Comparison of ENCODE assay signal across 9 cellular contexts in the genomic region with DNA sequence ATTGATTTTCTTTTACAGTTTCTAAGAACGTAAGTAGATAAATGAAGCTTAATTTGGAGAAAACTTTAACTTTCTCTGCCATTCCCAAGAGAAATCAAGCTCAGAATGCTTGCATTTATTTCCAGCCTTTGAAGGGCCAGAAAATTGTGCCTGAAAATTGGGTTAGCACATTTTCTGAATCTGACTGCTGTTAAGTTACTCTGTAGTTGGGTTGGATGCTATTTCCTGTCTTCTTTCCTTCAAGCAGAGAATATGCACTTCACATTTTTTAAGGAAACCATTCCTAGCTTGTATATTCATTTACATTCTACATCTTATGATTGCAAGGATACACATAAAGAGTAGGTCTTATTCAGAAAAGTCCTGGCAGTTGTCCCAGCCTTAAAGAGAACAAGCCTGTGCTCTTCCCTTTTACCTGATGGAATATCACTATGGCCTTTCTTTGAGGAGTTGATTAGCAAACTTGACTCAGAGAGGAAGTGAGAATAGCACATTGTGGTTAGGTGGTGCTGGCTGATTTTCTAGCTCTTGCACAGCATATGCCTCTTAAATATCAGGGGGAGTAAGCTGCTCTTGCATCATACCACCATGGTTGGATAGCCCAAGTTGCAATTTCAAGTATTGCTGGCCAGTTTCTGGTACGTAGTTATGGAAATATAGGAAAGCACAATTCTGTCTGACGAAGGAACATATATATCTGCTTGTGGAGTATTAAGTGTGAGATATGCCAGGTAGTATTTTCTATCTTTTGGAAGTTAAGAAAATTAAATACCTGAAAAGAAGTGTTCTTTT.
A peak's percentile ranks its signal among the peaks of the same experiment; 100 is the strongest.
DNase-seq lines count a peak whose midpoint lies in the region; ATAC-seq and TF ChIP-seq lines count a peak whose summit lies in the region.
"Had no signal": no experiment of that assay in that cellular context is flagged by ENCODE, and none has a peak within 500 bp of the region (broad histone marks: within the 10 kb centered on the region; RNA-seq: fewer than 3 reads in every experiment).

No MANE protein-coding gene starts in this region.

- no peaks in the 10 kb centered on the region for H3K27me3 ChIP-seq in RWPE2 (ENCODE audit: insufficient read depth, poor library complexity, severe bottlenecking)
- no peaks in the 10 kb centered on the region for H3K27me3 ChIP-seq in vagina
- H3K27me3 ChIP-seq: heart right ventricle had no signal

- H3K27me3 Mint-ChIP-seq in osteocyte (ENCODE audit: unreplicated experiment): no peaks in the 10 kb centered on the region

- no peaks in the 10 kb centered on the region for H3K9me3 Mint-ChIP-seq in osteocyte (ENCODE audit: unreplicated experiment)

- H3K36me3 ChIP-seq in RWPE2 (ENCODE audit: low read depth): no peaks in the 10 kb centered on the region
- H3K36me3 ChIP-seq in vagina: no peaks in the 10 kb centered on the region
- H3K36me3 ChIP-seq: heart right ventricle had no signal

- H3K27ac Mint-ChIP-seq in osteocyte (ENCODE audit: unreplicated experiment): no peak overlapping the region

- no peak for TF ChIP-seq POLR2A in vagina (IDR thresholded peaks at IDR 0.05)

- peaks cover 1% of the 10 kb centered on the region for H3K4me1 Mint-ChIP-seq in osteocyte (ENCODE audit: unreplicated experiment)

- no peak overlapping the region for H3K4me3 Mint-ChIP-seq in osteocyte (ENCODE audit: unreplicated experiment)

- peak; percentile 99 for ATAC-seq in GM19023 (IDR thresholded peaks at IDR 0.05; ENCODE audit: unreplicated experiment)
- peak; percentile 99 for ATAC-seq in HG03066 (IDR thresholded peaks at IDR 0.05; ENCODE audit: low read depth, unreplicated experiment)
- ATAC-seq in RWPE2 (ENCODE audit: low read depth): peak; percentile 69

- no peaks in the 10 kb centered on the region for H3K9me3 ChIP-seq in RWPE2 (ENCODE audit: severe bottlenecking)
- no peaks in the 10 kb centered on the region for H3K9me3 ChIP-seq in vagina

- TF ChIP-seq CTCF in RWPE2 (IDR thresholded peaks at IDR 0.05; ENCODE audit: poor library complexity, severe bottlenecking) (no peak), foreskin fibroblast (IDR thresholded peaks at IDR 0.05; ENCODE audit: low read depth, low read length) (no peak), vagina (IDR thresholded peaks at IDR 0.05) (no peak), osteocyte (IDR thresholded peaks at IDR 0.05) (no peak)

- H3K36me3 Mint-ChIP-seq in osteocyte (ENCODE audit: unreplicated experiment): peaks cover 1% of the 10 kb centered on the region

- H3K27ac ChIP-seq in RWPE2 (ENCODE audit: poor library complexity, severe bottlenecking) (peak overlapping the region; percentile 46), vagina (no peak overlapping the region)
- H3K27ac ChIP-seq: heart right ventricle had no signal

- peak; percentile 87 for DNase-seq in CD1c-positive myeloid dendritic cell (ENCODE audit: extremely low spot score)
- DNase-seq in RWPE2 (ENCODE audit: low spot score): no peak
- peak; percentile 2 to 25 for DNase-seq in foreskin fibroblast
- no peak for DNase-seq in vagina (ENCODE audit: extremely low spot score in 2 of 2)
- no peak for DNase-seq in NCI-H1105 (lab: John Stamatoyannopoulos, UW)
- DNase-seq in osteocyte (ENCODE audit: extremely low spot score, unreplicated experiment): no peak
- DNase-seq: heart right ventricle had no signal

- H3K4me1 ChIP-seq in RWPE2 (ENCODE audit: insufficient read depth, poor library complexity, severe bottlenecking) (peaks cover 29% of the 10 kb centered on the region), vagina (no peaks in the 10 kb centered on the region)

- H3K4me3 ChIP-seq in RWPE2 (ENCODE audit: severe bottlenecking) (no peak overlapping the region), foreskin fibroblast (ENCODE audit: low read depth in 1 of 2, low read length in 2 of 2) (no peak overlapping the region), vagina (no peak overlapping the region)
- H3K4me3 ChIP-seq: heart right ventricle had no signal

- intact Hi-C loops in vagina (cut with DNase I): no loop called here

Comparison
In these comparisons a context has a peak if more than half of its experiments do, and no peak if none do; other contexts are left out.
1. DNase-seq: peak in CD1c-positive myeloid dendritic cell (single experiment) and foreskin fibroblast (2 of 2); none in RWPE2 (single experiment), vagina (0 of 2), NCI-H1105 (single experiment) and osteocyte (single experiment).
2. Peak in every context shown above with its lines, with median percentiles within 50 percentile points of each other: ATAC-seq.